8 cellular contexts compared by ENCODE assay signal in genomic region chr11:64851831-64852337, GRCh38. TPM values are rescaled to one million over a fixed set of nuclear protein-coding genes. Genes with fewer than 3 reads are reported as not detected.
DNase-seq lines count a peak whose midpoint lies in the region; ATAC-seq, FAIRE-seq and TF ChIP-seq lines count a peak whose summit lies in the region.

No MANE protein-coding gene starts in this region.

- no peak for TF ChIP-seq RAD21 in A549 (conservative IDR thresholded peaks at IDR 0.05 in 1 of 2, IDR thresholded peaks at IDR 0.05 in 1 of 2)

- H3K36me3 ChIP-seq in OCI-LY7 (ENCODE audit: insufficient read depth, low read length) (peaks cover 43% of the 10 kb centered on the region), gastroesophageal sphincter (peaks cover 0 to 29% of the 10 kb centered on the region in 2 donors)

- H3K27me3 ChIP-seq in gastroesophageal sphincter = no peaks in the 10 kb centered on the region

- no peaks in the 10 kb centered on the region for H3K9me3 ChIP-seq in A549
- no peaks in the 10 kb centered on the region for H3K9me3 ChIP-seq in OCI-LY7 (ENCODE audit: low read length)
- H3K9me3 ChIP-seq in gastroesophageal sphincter = no peaks in the 10 kb centered on the region

- 90% methylated on average over 6 of the region's 8 CpGs for WGBS in A549 (ENCODE audit: missing lambda C conversion rate)
- WGBS in gastroesophageal sphincter (ENCODE audit: low coverage in 1 of 2), 2 donors = 38 to 80% methylated on average over 2 to 3 of the region's 8 CpGs

- no TSS peak for BruUV-seq in OCI-LY7 (replicated peaks; lab: Mats Ljungman, UMichigan)

- ATAC-seq in A549 (no peak), GM18868 (IDR thresholded peaks at IDR 0.05; ENCODE audit: unreplicated experiment) (peak; percentile 14), gastroesophageal sphincter (no peak), GM21515 (IDR thresholded peaks at IDR 0.05; ENCODE audit: unreplicated experiment) (no peak)

- H3K4me2 ChIP-seq in A549 = no peak overlapping the region
- H3K4me2 ChIP-seq in OCI-LY7 (ENCODE audit: low read length) = peak overlapping the region; percentile 72

- CTCF ChIA-PET in A549 (lab: Yijun Ruan, JAX) (interaction anchor here (1.4 to 39.4 kb wide), 5 partner anchors 4 to 162 kb away, joined by 3 to 1607 read pairs (median 462); partner anchors contain the start of genes ARL2, CDC42BPG and EHD1), OCI-LY7 (lab: Charles Lee; ENCODE audit: unreplicated experiment) (interaction anchor here (1.0 to 4.1 kb wide), 3 partner anchors 7 to 261 kb away, joined by 3 to 24 read pairs (median 4); partner anchors contain the start of gene TM7SF2)

- DNase-seq in A549 (ENCODE audit: low read depth in 1 of 2, low spot score in 1 of 2) (no peak), OCI-LY7 (ENCODE audit: low spot score) (peak; percentile 57), OCI-M2 (lab: John Stamatoyannopoulos, UW; ENCODE audit: unreplicated experiment) (no peak), AG08396 (ENCODE audit: low spot score) (no peak), NCI-H1105 (lab: John Stamatoyannopoulos, UW) (no peak)

- FAIRE-seq in A549 (lab: Jason Lieb, UNC) = no peak

- TF ChIP-seq EP300 in A549 (IDR thresholded peaks at IDR 0.05) (no peak), gastroesophageal sphincter (IDR thresholded peaks at IDR 0.05) (no peak)

- H3K9me2 ChIP-seq in OCI-LY7 (ENCODE audit: insufficient read depth, low read length) = no peaks in the 10 kb centered on the region

- H4K20me1 ChIP-seq in OCI-LY7 (ENCODE audit: insufficient read depth, low read length) = no peaks in the 10 kb centered on the region

- no peak for TF ChIP-seq CTCF in A549 (IDR thresholded peaks at IDR 0.05)
- TF ChIP-seq CTCF in OCI-LY7 (conservative IDR thresholded peaks at IDR 0.05; ENCODE audit: low read length) = no peak
- TF ChIP-seq CTCF in gastroesophageal sphincter (IDR thresholded peaks at IDR 0.05) = no peak

- TF ChIP-seq POLR2A in A549 (IDR thresholded peaks at IDR 0.05; ENCODE audit: low read length) (no peak), gastroesophageal sphincter (IDR thresholded peaks at IDR 0.05) (no peak)

- peaks cover 93% of the 10 kb centered on the region for H3K4me1 ChIP-seq in A549
- peaks cover 93% of the 10 kb centered on the region for H3K4me1 ChIP-seq in OCI-LY7 (ENCODE audit: insufficient read depth, low read length, poor library complexity, severe bottlenecking)
- H3K4me1 ChIP-seq in gastroesophageal sphincter = peaks cover 15 to 98% (median 66%) of the 10 kb centered on the region in 3 donors

- H3K79me2 ChIP-seq in OCI-LY7 (ENCODE audit: insufficient read depth, low read depth, low read length) = no peaks in the 10 kb centered on the region

- intact Hi-C loops in OCI-LY7 (cut with micrococcal nuclease; ENCODE audit: unreplicated experiment) = loop anchor here (1.0 to 10.0 kb wide), 6 partner anchors 7 to 723 kb away; partner anchors contain the start of genes EHBP1L1, FAM89B, SYVN1 and ZNRD2

- H3K4me3 ChIP-seq in A549 = no peak overlapping the region
- peak overlapping the region; percentile 44 for H3K4me3 ChIP-seq in OCI-LY7 (ENCODE audit: low read depth, low read length, poor library complexity, severe bottlenecking)
- H3K4me3 ChIP-seq in gastroesophageal sphincter = no peak overlapping the region

- H2AFZ ChIP-seq in OCI-LY7 (ENCODE audit: low read length) = no peak overlapping the region

- POLR2A ChIA-PET in A549 (lab: Yijun Ruan, JAX) (no interaction called here), OCI-LY7 (lab: Charles Lee) (interaction anchor here (7.5 to 7.7 kb wide), 2 partner anchors 12 to 23 kb away, joined by 90 to 178 read pairs; partner anchors contain the start of gene EHD1)

- H3K27ac ChIP-seq in A549 (peak overlapping the region; percentile 52 to 92; a peak in 5 of 6 replicates), OCI-LY7 (ENCODE audit: low read depth, low read length, poor library complexity, severe bottlenecking) (peak overlapping the region; percentile 92), gastroesophageal sphincter (peak overlapping the region in 3 of 4 donors; percentile 90 to 97 (median 97))

TF ChIP-seq in A549, 52 proteins besides CTCF, POLR2A, EP300 and RAD21:
- TF ChIP-seq ZNF302 (CRISPR knock-in tag; IDR thresholded peaks at IDR 0.05) (no peak), JUNB (IDR thresholded peaks at IDR 0.05) (no peak), POLR2AphosphoS2 (conservative IDR thresholded peaks at IDR 0.05; ENCODE audit: low read length) (0 out of 2 replicates have a peak, but pooled peaks have one; percentile 3)

RNA-seq across cellular contexts. Expression of gene CDC42BPG, which starts 7.4 kb away (rescaled TPM):
- 0.35 and 0.50 TPM in 2 replicates for polyA plus RNA-seq in A549 (2011; rRNA removed)
- 0.26 and 0.49 TPM in 2 replicates for polyA plus RNA-seq in A549 (2012; cell fraction: cytosol; rRNA removed)
- 1.3 and 1.8 TPM in 2 replicates for polyA plus RNA-seq in A549 (2012; cell fraction: nucleus; rRNA removed)
- polyA plus RNA-seq in A549 (2017; fragmentation: RNase III; extraction: RNeasy Plus Mini Kit Qiagen cat#74134 plus additional on column Dnase treatment) = 1.0 to 1.1 TPM (median 1.0 TPM) in 3 replicates
- 0.45 and 1.0 TPM in 2 replicates for polyA minus RNA-seq in A549 (2011; rRNA and poly(A)+ RNA removed)
- 4.9 TPM in 2 replicates for total RNA-seq in OCI-LY7 (2014; rRNA removed; shearing (Covaris generic))
- total RNA-seq in OCI-LY7 (2022) = 3.5 and 5.1 TPM in 2 replicates
- under 1 TPM; 0.08 to 0.94 (median 0.22) TPM for total RNA-seq in gastroesophageal sphincter

RNA-seq across cellular contexts. Expression of gene EHD1, which starts 26.5 kb away (rescaled TPM):
- 25.9 and 27.7 TPM in 2 replicates for polyA plus RNA-seq in A549 (2011; rRNA removed)
- polyA plus RNA-seq in A549 (2012; cell fraction: cytosol; rRNA removed) = 96.0 and 103 TPM in 2 replicates
- 153 and 200 TPM in 2 replicates for polyA plus RNA-seq in A549 (2012; cell fraction: nucleus; rRNA removed)
- 37.8 to 52.4 TPM (median 43.4 TPM) in 3 replicates for polyA plus RNA-seq in A549 (2017; fragmentation: RNase III; extraction: RNeasy Plus Mini Kit Qiagen cat#74134 plus additional on column Dnase treatment)
- polyA minus RNA-seq in A549 (2011; rRNA and poly(A)+ RNA removed) = 65.8 and 67.3 TPM in 2 replicates
- 101 and 107 TPM in 2 replicates for total RNA-seq in OCI-LY7 (2014; rRNA removed; shearing (Covaris generic))
- total RNA-seq in OCI-LY7 (2022) = 153 and 177 TPM in 2 replicates
- total RNA-seq in gastroesophageal sphincter = 100 to 1,000 TPM in 2 of 4 donors, 10 to 100 TPM in 2; 92.1 to 188 (median 101) TPM

RNA-seq across cellular contexts. Expression of gene MEN1, which starts 41.5 kb away (rescaled TPM):
- 17.0 and 18.5 TPM in 2 replicates for polyA plus RNA-seq in A549 (2011; rRNA removed)
- polyA plus RNA-seq in A549 (2012; cell fraction: cytosol; rRNA removed) = 50.1 and 64.4 TPM in 2 replicates
- 94.3 and 126 TPM in 2 replicates for polyA plus RNA-seq in A549 (2012; cell fraction: nucleus; rRNA removed)
- 30.2 to 35.5 TPM (median 34.7 TPM) in 3 replicates for polyA plus RNA-seq in A549 (2017; fragmentation: RNase III; extraction: RNeasy Plus Mini Kit Qiagen cat#74134 plus additional on column Dnase treatment)
- 13.9 and 14.7 TPM in 2 replicates for polyA minus RNA-seq in A549 (2011; rRNA and poly(A)+ RNA removed)
- total RNA-seq in OCI-LY7 (2014; rRNA removed; shearing (Covaris generic)) = 29.8 and 44.4 TPM in 2 replicates
- total RNA-seq in OCI-LY7 (2022) = 71.6 and 72.4 TPM in 2 replicates
- 10 to 100 TPM in 2 of 4 donors, 1 to 10 TPM in 2; 7.1 to 20.9 (median 11.6) TPM for total RNA-seq in gastroesophageal sphincter

RNA-seq across cellular contexts. Expression of gene MAP4K2, which starts 48.9 kb away (rescaled TPM):
- 9.4 and 10.2 TPM in 2 replicates for polyA plus RNA-seq in A549 (2011; rRNA removed)
- 13.1 and 13.5 TPM in 2 replicates for polyA plus RNA-seq in A549 (2012; cell fraction: cytosol; rRNA removed)
- polyA plus RNA-seq in A549 (2012; cell fraction: nucleus; rRNA removed) = 25.7 and 33.8 TPM in 2 replicates
- 8.4 to 10.6 TPM (median 9.9 TPM) in 3 replicates for polyA plus RNA-seq in A549 (2017; fragmentation: RNase III; extraction: RNeasy Plus Mini Kit Qiagen cat#74134 plus additional on column Dnase treatment)
- polyA minus RNA-seq in A549 (2011; rRNA and poly(A)+ RNA removed) = 11.3 and 17.7 TPM in 2 replicates
- total RNA-seq in OCI-LY7 (2014; rRNA removed; shearing (Covaris generic)) = 109 and 115 TPM in 2 replicates
- total RNA-seq in OCI-LY7 (2022) = 110 and 122 TPM in 2 replicates
- total RNA-seq in gastroesophageal sphincter = 10 to 100 TPM; 17.6 to 24.0 (median 19.6) TPM
